12 cellular contexts compared by ENCODE assay signal in genomic region chr12:114682101-114682919, GRCh38. TPM values are rescaled to one million over a fixed set of nuclear protein-coding genes. Genes with fewer than 3 reads are reported as not detected.
DNase-seq lines count a peak whose midpoint lies in the region; ATAC-seq, FAIRE-seq and TF ChIP-seq lines count a peak whose summit lies in the region.
"Had no signal": no experiment of that assay in that cellular context is flagged by ENCODE, and none has a peak within 500 bp of the region (broad histone marks: within the 10 kb centered on the region; RNA-seq: fewer than 3 reads in every experiment).

No MANE protein-coding gene starts in this region.

- no peak overlapping the region for H3K4me3 Mint-ChIP-seq in T-helper 1 cell treated with Interleukin-12 subunit alpha and Interleukin-12 subunit beta and Interleukin-4 antibody, amounts not matched to agents 30 μg/mL and 1 μg/mL, for 36 hours
- H3K4me3 Mint-ChIP-seq in astrocyte (ENCODE audit: unreplicated experiment) = peak overlapping the region; percentile 86

- no peak for TF ChIP-seq CTCF in astrocyte (IDR thresholded peaks at IDR 0.05; ENCODE audit: insufficient read depth, low read depth, low read length)

- H3K4me3 ChIP-seq in astrocyte (ENCODE audit: insufficient read depth, low read depth, low read length) = peak overlapping the region; percentile 95
- H3K4me3 ChIP-seq in subcutaneous abdominal adipose tissue (ENCODE audit: low read depth in 1 of 5, low read length in 5 of 5) = peak overlapping the region; percentile 85 to 93 (median 91)

- no peaks in the 10 kb centered on the region for H3K9me3 ChIP-seq in astrocyte (ENCODE audit: insufficient read depth, low read depth, low read length)
- no peaks in the 10 kb centered on the region for H3K9me3 ChIP-seq in subcutaneous abdominal adipose tissue (ENCODE audit: control insufficient read depth in 5 of 5, low read length in 5 of 5)

- H3K4me1 Mint-ChIP-seq in T-helper 1 cell treated with Interleukin-12 subunit alpha and Interleukin-12 subunit beta and Interleukin-4 antibody, amounts not matched to agents 30 μg/mL and 1 μg/mL, for 36 hours (ENCODE audit: low read depth) = peaks cover 9% of the 10 kb centered on the region
- peaks cover 3% of the 10 kb centered on the region for H3K4me1 Mint-ChIP-seq in astrocyte (ENCODE audit: low read depth, unreplicated experiment)

- H3K27me3 Mint-ChIP-seq in T-helper 1 cell treated with Interleukin-12 subunit alpha and Interleukin-12 subunit beta and Interleukin-4 antibody, amounts not matched to agents 30 μg/mL and 1 μg/mL, for 36 hours (ENCODE audit: low read depth) = peaks cover 91% of the 10 kb centered on the region
- H3K27me3 Mint-ChIP-seq in astrocyte (ENCODE audit: low read depth, unreplicated experiment) = peaks cover 93% of the 10 kb centered on the region

- peaks cover 22% of the 10 kb centered on the region for H3K4me1 ChIP-seq in astrocyte (ENCODE audit: insufficient read depth, low read length)
- H3K4me1 ChIP-seq in subcutaneous abdominal adipose tissue (ENCODE audit: control insufficient read depth in 5 of 5, insufficient read depth in 5 of 5, low read length in 5 of 5) = peaks cover 0 to 66% (median 44%) of the 10 kb centered on the region in 5 donors

- no peak for FAIRE-seq in astrocyte (lab: Jason Lieb, UNC)
- FAIRE-seq: urothelium cell line had no signal

- H3K4me2 ChIP-seq in astrocyte (ENCODE audit: low read length) = peak overlapping the region; percentile 93

- peaks cover 43% of the 10 kb centered on the region for H4K20me1 ChIP-seq in astrocyte (ENCODE audit: insufficient read depth, low read length)

- H2AFZ ChIP-seq in astrocyte (ENCODE audit: low read depth, low read length) = no peak overlapping the region

- peaks cover 16% of the 10 kb centered on the region for H3K27me3 ChIP-seq in astrocyte (ENCODE audit: insufficient read depth, low read length)
- H3K27me3 ChIP-seq in subcutaneous abdominal adipose tissue (ENCODE audit: control insufficient read depth in 5 of 5, insufficient read depth in 4 of 5, low read length in 5 of 5) = peaks cover 0 to 8% (median 3%) of the 10 kb centered on the region in 5 donors

- no peaks in the 10 kb centered on the region for H3K9me3 Mint-ChIP-seq in T-helper 1 cell treated with Interleukin-12 subunit alpha and Interleukin-12 subunit beta and Interleukin-4 antibody, amounts not matched to agents 30 μg/mL and 1 μg/mL, for 36 hours
- H3K9me3 Mint-ChIP-seq in astrocyte (ENCODE audit: unreplicated experiment) = peaks cover 26% of the 10 kb centered on the region

- H3K27ac ChIP-seq in astrocyte (ENCODE audit: low read depth, low read length) (peak overlapping the region; percentile 83), subcutaneous abdominal adipose tissue (ENCODE audit: low read depth, low read length) (peak overlapping the region; percentile 95)

- H3K36me3 ChIP-seq in astrocyte (ENCODE audit: insufficient read depth, low read length) (peaks cover 11% of the 10 kb centered on the region), subcutaneous abdominal adipose tissue (ENCODE audit: control insufficient read depth in 5 of 5, insufficient read depth in 5 of 5, low read length in 5 of 5) (peaks cover 0 to 14% (median 8%) of the 10 kb centered on the region in 5 donors)

- H3K36me3 Mint-ChIP-seq in T-helper 1 cell treated with Interleukin-12 subunit alpha and Interleukin-12 subunit beta and Interleukin-4 antibody, amounts not matched to agents 30 μg/mL and 1 μg/mL, for 36 hours (ENCODE audit: low read depth) = peaks cover 10% of the 10 kb centered on the region
- no peaks in the 10 kb centered on the region for H3K36me3 Mint-ChIP-seq in astrocyte (ENCODE audit: low read depth, unreplicated experiment)

- H3K27ac Mint-ChIP-seq in T-helper 1 cell treated with Interleukin-12 subunit alpha and Interleukin-12 subunit beta and Interleukin-4 antibody, amounts not matched to agents 30 μg/mL and 1 μg/mL, for 36 hours = peak overlapping the region; percentile 26
- H3K27ac Mint-ChIP-seq in astrocyte (ENCODE audit: unreplicated experiment) = no peak overlapping the region

- H3K9ac ChIP-seq in astrocyte (ENCODE audit: low read length) = peak overlapping the region; percentile 98
- H3K9ac ChIP-seq in subcutaneous abdominal adipose tissue (ENCODE audit: low read length in 5 of 5) = peak overlapping the region; percentile 70 to 95 (median 84)

- H3K79me2 ChIP-seq in astrocyte (ENCODE audit: insufficient read depth, low read length) = peaks cover 66% of the 10 kb centered on the region

- DNase-seq in T-helper 1 cell = no peak
- DNase-seq in astrocyte (ENCODE audit: low read depth) = no peak
- no peak for DNase-seq in left lobe of liver (ENCODE audit: low spot score)
- DNase-seq in Ammon's horn (ENCODE audit: low spot score) = no peak
- no peak for DNase-seq in DMS153 treated with DMSO at 0.1 percent for 48 hours (lab: John Stamatoyannopoulos, UW; ENCODE audit: unreplicated experiment)
- DNase-seq: activated CD8-positive, alpha-beta memory T cell treated with anti-CD3 and anti-CD28 coated beads, Interleukin-2, amount 50 U/mL, for 48 hours; midbrain; NCI-H2107 had no signal

- ATAC-seq in left lobe of liver = peak; percentile 29
- ATAC-seq in GM18868 (IDR thresholded peaks at IDR 0.05; ENCODE audit: unreplicated experiment) = no peak

RNA-seq across cellular contexts. Expression of gene TBX3, which starts 1.7 kb away (rescaled TPM):
- total RNA-seq in astrocyte = 1.1 and 2.0 TPM in 2 replicates
- total RNA-seq in left lobe of liver = 37.2 TPM

Comparison
In these comparisons a context has a peak if more than half of its experiments do, and no peak if none do; other contexts are left out.
1. RNA of gene TBX3, which starts 1.7 kb away (total RNA-seq): 37.2 TPM in left lobe of liver (single experiment); 1.1 to 2.0 TPM in astrocyte; every median in the first group is over 10 times any median in the second.